1 cellular context compared by ENCODE assay signal in genomic region chr3:8110966-8111798, GRCh38.
A peak's percentile ranks its signal among the peaks of the same experiment; 100 is the strongest.
TF ChIP-seq lines count a peak whose summit lies in the region.

No MANE protein-coding gene starts in this region.

TF ChIP-seq in SK-N-SH, 30 proteins besides CTCF, POLR2A, EP300 and RAD21 (continued from another document):
- no peak for TF ChIP-seq REST (IDR thresholded peaks at IDR 0.05; ENCODE audit: low read depth, low read length)
- TF ChIP-seq MXI1 (IDR thresholded peaks at IDR 0.05; ENCODE audit: low read depth, low read length): peak; percentile 68; the same call in 1 of the 2 replicates
- no peak for TF ChIP-seq ELF1 (IDR thresholded peaks at IDR 0.05)
- TF ChIP-seq FOSL2 (IDR thresholded peaks at IDR 0.05; ENCODE audit: borderline replicate concordance, low read depth): no peak
- TF ChIP-seq JUND (IDR thresholded peaks at IDR 0.05): no peak
- TF ChIP-seq RXRA (IDR thresholded peaks at IDR 0.05; ENCODE audit: borderline replicate concordance, low read depth): no peak
- TF ChIP-seq GATA2 (CRISPR knock-in tag; IDR thresholded peaks at IDR 0.05): peak; percentile 76
- peak; percentile 20; the same call in 1 of the 2 replicates for TF ChIP-seq RFX5 (IDR thresholded peaks at IDR 0.05; ENCODE audit: low read length)
- no peak for TF ChIP-seq FOXJ3 (CRISPR knock-in tag; IDR thresholded peaks at IDR 0.05)
- no peak for TF ChIP-seq TCF12 (IDR thresholded peaks at IDR 0.05)
- no peak for TF ChIP-seq IRF3 (IDR thresholded peaks at IDR 0.05; ENCODE audit: low read depth, low read length)
- TF ChIP-seq RCOR1 (IDR thresholded peaks at IDR 0.05; ENCODE audit: low read length): no peak; the same call in 1 of the 2 replicates
TF ChIP-seq in SK-N-SH: peak in this region for 5.
